In genomic region chr15:93466380-93466779, GRCh38 we compare ENCODE assay signal across 25 cellular contexts.
"Had no signal": no experiment of that assay in that cellular context is flagged by ENCODE, and none has a peak within 500 bp of the region (broad histone marks: within the 10 kb centered on the region; RNA-seq: fewer than 3 reads in every experiment).

No MANE protein-coding gene starts in this region.

- H3K9ac ChIP-seq: KMS-11 had no signal

- H3K9me3 ChIP-seq: ascending aorta, body of pancreas had no signal

- H3K27me3 ChIP-seq: ascending aorta, body of pancreas, cardiac muscle cell had no signal

- H3K4me3 ChIP-seq: ascending aorta, body of pancreas, cardiac muscle cell had no signal

- H3K4me1 ChIP-seq: ascending aorta had no signal

- DNase-seq: activated CD4-positive, alpha-beta T cell treated with anti-CD3 and anti-CD28 coated beads for 4 hours; activated CD4-positive, alpha-beta T cell treated with anti-CD3 and anti-CD28 coated beads, Interleukin-2, amount 50 U/mL, for 48 hours; activated CD8-positive, alpha-beta memory T cell treated with anti-CD3 and anti-CD28 coated beads, Interleukin-2, amount 10 ng/mL, durations not matched to agents 7 days and 5 days; activated effector memory CD4-positive, alpha-beta T cell treated with anti-CD3 and anti-CD28 coated beads, Interleukin-2, amount 50 U/mL, for 16 hours; activated naive CD4-positive, alpha-beta T cell treated with Interleukin-2 at 50 U/mL for 16 hours; activated naive CD8-positive, alpha-beta T cell treated with anti-CD3 and anti-CD28 coated beads, Interleukin-2, amount 50 U/mL, for 24 hours; activated T-cell treated with anti-CD3 and anti-CD28 coated beads, Interleukin-2, amount 50 U/mL, for 4 hours; amniotic stem cell; body of pancreas; MM.1S; NCI-H187 treated with DMSO at 0.1 percent for 48 hours; NCI-H2081 treated with DMSO at 0.1 percent for 48 hours; NCI-H2171 treated with DMSO at 0.1 percent for 48 hours; NCI-H345; NCI-H510A; NCI-H526 treated with DMSO at 0.1 percent for 48 hours; NK-92 treated with Interleukin-12 subunit alpha and Interleukin-12 subunit beta, amount 100 ng/mL, for 24 hours; OCI-M1; SHP77 treated with DMSO at 0.1 percent for 48 hours had no signal

- H3K36me3 ChIP-seq: ascending aorta, cardiac muscle cell had no signal

- ATAC-seq: activated CD4-positive, CD25-positive, alpha-beta regulatory T cell treated with anti-CD3 and anti-CD28 coated beads, Interleukin-2, amount 50 U/mL, for 24 hours; activated CD8-positive, alpha-beta memory T cell treated with anti-CD3 and anti-CD28 coated beads, Interleukin-2, amount 10 ng/mL, durations not matched to agents 7 days and 5 days; activated naive CD4-positive, alpha-beta T cell treated with anti-CD3 and anti-CD28 coated beads, Interleukin-2, amount 50 U/mL, for 72 hours; activated naive CD8-positive, alpha-beta T cell treated with anti-CD3 and anti-CD28 coated beads, Interleukin-2, amount 50 U/mL, for 24 hours; activated T-cell treated with anti-CD3 and anti-CD28 coated beads, Interleukin-2, amount 50 U/mL, for 4 hours; body of pancreas; Panc1 had no signal

- H3K27ac ChIP-seq: ascending aorta, body of pancreas, cardiac muscle cell, KMS-11 had no signal

- H3K4me2 ChIP-seq: KMS-11 had no signal
